Comparison of ENCODE assay signal across 15 cellular contexts in the genomic region with DNA sequence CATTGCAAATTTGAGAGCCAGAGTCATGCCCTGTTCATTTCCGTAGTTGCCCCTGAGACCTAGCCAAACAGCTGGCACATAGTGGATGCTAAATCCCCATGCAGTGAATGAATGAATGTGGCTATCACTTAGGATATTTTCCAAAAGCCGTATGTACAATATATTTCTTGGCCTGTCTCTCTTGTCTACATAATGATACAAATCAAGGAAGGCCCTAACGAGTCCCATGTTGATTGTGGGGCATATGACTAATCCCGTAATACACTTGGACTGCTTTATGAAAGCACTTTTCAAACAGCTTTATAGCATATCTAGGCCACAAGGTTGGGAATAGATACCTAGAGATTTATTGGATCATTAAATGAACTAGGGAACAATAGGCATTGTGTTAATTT.
A peak's percentile ranks its signal among the peaks of the same experiment; 100 is the strongest.
DNase-seq lines count a peak whose midpoint lies in the region; ATAC-seq and TF ChIP-seq lines count a peak whose summit lies in the region.
"Had no signal": no experiment of that assay in that cellular context is flagged by ENCODE, and none has a peak within 500 bp of the region (broad histone marks: within the 10 kb centered on the region; RNA-seq: fewer than 3 reads in every experiment).

No MANE protein-coding gene starts in this region.

- H3K4me1 Mint-ChIP-seq in neural progenitor cell = peaks cover 31% of the 10 kb centered on the region

- no peaks in the 10 kb centered on the region for H4K20me1 ChIP-seq in PC-9 (ENCODE audit: insufficient read depth)
- H4K20me1 ChIP-seq in neural progenitor cell (ENCODE audit: low read depth) = no peaks in the 10 kb centered on the region
- no peaks in the 10 kb centered on the region for H4K20me1 ChIP-seq in OCI-LY7 (ENCODE audit: insufficient read depth, low read length)

- no peak overlapping the region for H3K27ac Mint-ChIP-seq in neural progenitor cell
- H3K27ac Mint-ChIP-seq: activated naive CD8-positive, alpha-beta T cell; dendritic cell treated with granulocyte-macrophage colony-stimulating factor and Interleukin-4, amounts not matched to agents 40 ng/mL and 50 ng/mL, for 4 days; IgD-negative memory B cell had no signal

- H3K36me3 ChIP-seq in PC-9 (ENCODE audit: low read depth) (no peaks in the 10 kb centered on the region), neural progenitor cell (no peaks in the 10 kb centered on the region), OCI-LY7 (ENCODE audit: insufficient read depth, low read length) (no peaks in the 10 kb centered on the region)
- H3K36me3 ChIP-seq: heart left ventricle, prostate gland, thoracic aorta had no signal

- ATAC-seq in HG02885 (IDR thresholded peaks at IDR 0.05; ENCODE audit: poor library complexity, unreplicated experiment) = no peak

- no peaks in the 10 kb centered on the region for H3K9me3 Mint-ChIP-seq in neural progenitor cell
- H3K9me3 Mint-ChIP-seq: dendritic cell treated with granulocyte-macrophage colony-stimulating factor and Interleukin-4, amounts not matched to agents 40 ng/mL and 50 ng/mL, for 4 days; IgD-negative memory B cell had no signal

- H3K4me3 ChIP-seq in PC-9 (no peak overlapping the region), neural progenitor cell (no peak overlapping the region), OCI-LY7 (ENCODE audit: low read depth, low read length, poor library complexity, severe bottlenecking) (no peak overlapping the region)
- H3K4me3 ChIP-seq: heart left ventricle, prostate gland, thoracic aorta had no signal

- H3K9ac ChIP-seq in neural progenitor cell = no peak overlapping the region

- TF ChIP-seq CTCF in 22Rv1 (IDR thresholded peaks at IDR 0.05) = no peak
- no peak for TF ChIP-seq CTCF in PC-9 (conservative IDR thresholded peaks at IDR 0.05)
- no peak for TF ChIP-seq CTCF in neural progenitor cell (IDR thresholded peaks at IDR 0.05)
- TF ChIP-seq CTCF in OCI-LY7 (conservative IDR thresholded peaks at IDR 0.05; ENCODE audit: low read length) = no peak

- H3K36me3 Mint-ChIP-seq in neural progenitor cell = no peaks in the 10 kb centered on the region
- H3K36me3 Mint-ChIP-seq: activated naive CD8-positive, alpha-beta T cell had no signal

- H3K4me1 ChIP-seq in PC-9 (replicated peaks; ENCODE audit: insufficient read depth) (peaks cover 56% of the 10 kb centered on the region), neural progenitor cell (peaks cover 23% of the 10 kb centered on the region), OCI-LY7 (ENCODE audit: insufficient read depth, low read length, poor library complexity, severe bottlenecking) (no peaks in the 10 kb centered on the region)
- H3K4me1 ChIP-seq: prostate gland had no signal

- BruUV-seq in PC-9 (replicated peaks; lab: Mats Ljungman, UMichigan) = no TSS peak
- no TSS peak for BruUV-seq in OCI-LY7 (replicated peaks; lab: Mats Ljungman, UMichigan)

- no peaks in the 10 kb centered on the region for H3K79me2 ChIP-seq in PC-9 (ENCODE audit: low read depth)
- H3K79me2 ChIP-seq in neural progenitor cell (ENCODE audit: low read depth) = no peaks in the 10 kb centered on the region
- no peaks in the 10 kb centered on the region for H3K79me2 ChIP-seq in OCI-LY7 (ENCODE audit: insufficient read depth, low read depth, low read length)

- H3K4me2 ChIP-seq in PC-9 = peak overlapping the region; percentile 59
- H3K4me2 ChIP-seq in neural progenitor cell = peak overlapping the region; percentile 77
- no peak overlapping the region for H3K4me2 ChIP-seq in OCI-LY7 (ENCODE audit: low read length)

- POLR2A ChIA-PET in PC-9 (lab: Charles Lee; ENCODE audit: unreplicated experiment) = no interaction called here
- POLR2A ChIA-PET in OCI-LY7 (lab: Charles Lee) = no interaction called here

- intact Hi-C loops in PC-9 (cut with micrococcal nuclease; ENCODE audit: unreplicated experiment) = no loop called here
- intact Hi-C loops in OCI-LY7 (cut with micrococcal nuclease; ENCODE audit: unreplicated experiment) = no loop called here

- H3K27me3 Mint-ChIP-seq in neural progenitor cell (ENCODE audit: insufficient read depth, low read depth) = peaks cover 10% of the 10 kb centered on the region

- H2AFZ ChIP-seq in PC-9 = no peak overlapping the region
- no peak overlapping the region for H2AFZ ChIP-seq in neural progenitor cell (replicated peaks)
- H2AFZ ChIP-seq in OCI-LY7 (ENCODE audit: low read length) = no peak overlapping the region

- H3K27me3 ChIP-seq in PC-9 (ENCODE audit: insufficient read depth, low read depth) (no peaks in the 10 kb centered on the region), neural progenitor cell (no peaks in the 10 kb centered on the region)

- H3K9me3 ChIP-seq in PC-9 (ENCODE audit: insufficient read depth, low read depth) (no peaks in the 10 kb centered on the region), neural progenitor cell (ENCODE audit: low read depth) (no peaks in the 10 kb centered on the region), OCI-LY7 (ENCODE audit: low read length) (no peaks in the 10 kb centered on the region)
- H3K9me3 ChIP-seq: heart left ventricle, prostate gland, thoracic aorta had no signal

- DNase-seq in PC-9 (no peak), epithelial cell of prostate (ENCODE audit: low read depth, low spot score) (no peak), neural progenitor cell (ENCODE audit: low spot score) (no peak), HCEC 1CT (no peak), OCI-LY7 (ENCODE audit: low spot score) (no peak), NK-92 (lab: John Stamatoyannopoulos, UW; ENCODE audit: unreplicated experiment) (no peak)
- DNase-seq: heart left ventricle, NCI-H2107 had no signal

- H3K27ac ChIP-seq in 22Rv1 = peak overlapping the region; percentile 97
- H3K27ac ChIP-seq in PC-9 = peak overlapping the region; percentile 47; the same call in 1 of the 2 replicates
- H3K27ac ChIP-seq in epithelial cell of prostate = peak overlapping the region; percentile 95
- no peak overlapping the region for H3K27ac ChIP-seq in neural progenitor cell
- H3K27ac ChIP-seq in OCI-LY7 (ENCODE audit: low read depth, low read length, poor library complexity, severe bottlenecking) = no peak overlapping the region
- H3K27ac ChIP-seq: prostate gland, thoracic aorta had no signal

- no peak overlapping the region for H3K4me3 Mint-ChIP-seq in neural progenitor cell
- H3K4me3 Mint-ChIP-seq: activated naive CD8-positive, alpha-beta T cell; dendritic cell treated with granulocyte-macrophage colony-stimulating factor and Interleukin-4, amounts not matched to agents 40 ng/mL and 50 ng/mL, for 4 days; IgD-negative memory B cell had no signal

- CTCF ChIA-PET in PC-9 (lab: Charles Lee) (no interaction called here), OCI-LY7 (lab: Charles Lee; ENCODE audit: unreplicated experiment) (no interaction called here)

- H3K9me2 ChIP-seq in PC-9 (ENCODE audit: insufficient read depth) = no peaks in the 10 kb centered on the region
- no peaks in the 10 kb centered on the region for H3K9me2 ChIP-seq in OCI-LY7 (ENCODE audit: insufficient read depth, low read length)

- peaks cover 42% of the 10 kb centered on the region for H3F3A ChIP-seq in PC-9 (ENCODE audit: insufficient read depth, low read depth)
- H3F3A ChIP-seq in neural progenitor cell (ENCODE audit: low read depth) = peaks cover 9% of the 10 kb centered on the region

Comparison
In these comparisons a context has a peak if more than half of its experiments do, and no peak if none do; other contexts are left out.
1. H3K27ac ChIP-seq: peak in 22Rv1 (single experiment), PC-9 (single experiment) and epithelial cell of prostate (single experiment); none in neural progenitor cell (single experiment) and OCI-LY7 (single experiment).